ENCODE assay signal across 28 cellular contexts in the genomic region with DNA sequence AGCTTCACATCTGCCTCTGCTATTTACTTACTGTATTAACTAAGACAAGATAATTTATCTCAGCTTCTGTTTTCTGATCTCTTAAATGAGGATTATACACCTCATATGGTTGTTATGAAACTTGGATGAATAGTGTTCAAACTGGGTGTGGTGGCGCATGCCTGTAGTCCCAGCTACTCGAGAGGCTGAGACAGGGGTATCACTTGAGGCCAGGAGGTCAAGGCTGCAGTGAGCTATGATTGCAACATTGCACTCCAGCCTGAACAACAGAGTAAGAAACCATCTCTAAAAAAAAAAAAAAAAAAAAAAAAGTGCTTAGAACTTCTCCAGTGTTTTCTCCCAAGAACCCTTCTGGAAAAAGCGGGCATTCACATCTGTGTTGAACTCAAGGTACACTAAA.
"Had no signal": no experiment of that assay in that cellular context is flagged by ENCODE, and none has a peak within 500 bp of the region (broad histone marks: within the 10 kb centered on the region; RNA-seq: fewer than 3 reads in every experiment).

No MANE protein-coding gene starts in this region.

- H3K4me3 ChIP-seq: colonic mucosa, coronary artery, dorsolateral prefrontal cortex, esophagus muscularis mucosa, esophagus squamous epithelium, gastrocnemius medialis, gastroesophageal sphincter, heart left ventricle, heart right ventricle had no signal

- H3K27me3 ChIP-seq: colonic mucosa, dorsolateral prefrontal cortex, esophagus muscularis mucosa, esophagus squamous epithelium, foreskin keratinocyte, gastrocnemius medialis, gastroesophageal sphincter, heart left ventricle, heart right ventricle had no signal

- DNase-seq: colonic mucosa; cortex of kidney; dermis blood vessel endothelial cell; dorsolateral prefrontal cortex; effector CD4-positive, alpha-beta T cell; effector CD8-positive, alpha-beta T cell; effector memory CD4-positive, alpha-beta T cell; effector memory CD8-positive, alpha-beta T cell; endodermal cell; erythroblast; esophagus squamous epithelium; foreskin fibroblast; foreskin keratinocyte; foreskin melanocyte; gastrocnemius medialis; glutamatergic neuron; head of caudate nucleus; heart left ventricle; heart right ventricle had no signal

- H3K4me1 ChIP-seq: colonic mucosa, esophagus muscularis mucosa, gastrocnemius medialis, gastroesophageal sphincter, heart left ventricle had no signal

- H3K27ac ChIP-seq: colonic mucosa, coronary artery, dorsolateral prefrontal cortex, epithelial cell of prostate, esophagus muscularis mucosa, esophagus squamous epithelium, foreskin keratinocyte, gastrocnemius medialis, gastroesophageal sphincter, heart left ventricle, heart right ventricle had no signal

- FAIRE-seq: colon, endometrium, endothelial cell of umbilical vein, frontal cortex had no signal

- ATAC-seq: effector memory CD8-positive, alpha-beta T cell; esophagus mucosa; foreskin keratinocyte; gastrocnemius medialis; gastroesophageal sphincter; heart left ventricle; heart right ventricle had no signal

- H3K9me3 ChIP-seq: colonic mucosa, esophagus muscularis mucosa, esophagus squamous epithelium, gastrocnemius medialis, gastroesophageal sphincter, heart right ventricle had no signal

- H3K36me3 ChIP-seq: colonic mucosa, esophagus muscularis mucosa, esophagus squamous epithelium, gastrocnemius medialis, gastroesophageal sphincter, heart left ventricle, heart right ventricle had no signal
